In genomic region chr3:36453213-36453612, GRCh38 we compare ENCODE assay signal across 6 cellular contexts.
DNase-seq lines count a peak whose midpoint lies in the region; ATAC-seq, FAIRE-seq and TF ChIP-seq lines count a peak whose summit lies in the region.
"Not testable (repeated sequence)": the region's sequence is repeated elsewhere in the genome, so short reads cannot be mapped to it uniquely, and the experiment has no call there.

No MANE protein-coding gene starts in this region.

- H3K36me3 Mint-ChIP-seq in CD4-positive, alpha-beta T cell (ENCODE audit: low read depth); activated CD4-positive, alpha-beta T cell treated with anti-CD3 and anti-CD28 coated beads for 36 hours (ENCODE audit: low read depth): not testable (repeated sequence)

- not testable (repeated sequence) for H3K27ac ChIP-seq in CD4-positive, alpha-beta T cell (ENCODE audit: low read depth, low read length); K562 (ENCODE audit: extremely low read depth, low read depth, low read length); kidney (ENCODE audit: low read depth in 2 of 2, low read length in 2 of 2); lower lobe of right lung; testis

- not testable (repeated sequence) for TF ChIP-seq CTCF in CD4-positive, alpha-beta T cell (IDR thresholded peaks at IDR 0.05); K562 (IDR thresholded peaks at IDR 0.05 in 2 of 3, conservative IDR thresholded peaks at IDR 0.05 in 1 of 3; ENCODE audit: insufficient read depth in 2 of 3, low read depth in 1 of 3, low read length in 3 of 3); kidney (IDR thresholded peaks at IDR 0.05; ENCODE audit: borderline replicate concordance, extremely low read depth, insufficient read depth); lower lobe of right lung (IDR thresholded peaks at IDR 0.05); testis (IDR thresholded peaks at IDR 0.05)

- not testable (repeated sequence) for H3K9me3 Mint-ChIP-seq in CD4-positive, alpha-beta T cell; activated CD4-positive, alpha-beta T cell treated with anti-CD3 and anti-CD28 coated beads for 36 hours (ENCODE audit: low read depth)

- H3K9me1 ChIP-seq in K562 (ENCODE audit: control insufficient read depth, insufficient read depth, low read length) = not testable (repeated sequence)

- intact Hi-C loops in CD4-positive, alpha-beta T cell (cut with DNase I, micrococcal nuclease); activated CD4-positive, alpha-beta T cell treated with anti-CD3 and anti-CD28 coated beads for 36 hours (cut with DNase I, micrococcal nuclease); K562 (cut with micrococcal nuclease); kidney (cut with DNase I); lower lobe of right lung (cut with DNase I); testis (cut with DNase I; ENCODE audit: low total_unique reads): not testable (repeated sequence)

- H3K27me3 ChIP-seq in CD4-positive, alpha-beta T cell (ENCODE audit: control insufficient read depth, insufficient read depth, low read length); K562 (ENCODE audit: control insufficient read depth in 2 of 2, insufficient read depth in 2 of 2, low read length in 2 of 2); lower lobe of right lung (ENCODE audit: low read depth); testis: not testable (repeated sequence)

- TF ChIP-seq RAD21 in K562 (CRISPR knock-in tag; conservative IDR thresholded peaks at IDR 0.05 in 1 of 2, IDR thresholded peaks at IDR 0.05 in 1 of 2) = not testable (repeated sequence)

- H3K27ac Mint-ChIP-seq in CD4-positive, alpha-beta T cell; activated CD4-positive, alpha-beta T cell treated with anti-CD3 and anti-CD28 coated beads for 36 hours: not testable (repeated sequence)

- not testable (repeated sequence) for H4K20me1 ChIP-seq in K562 (replicated peaks; ENCODE audit: control insufficient read depth, insufficient read depth, low read length)

- not testable (repeated sequence) for H3K79me2 ChIP-seq in K562 (ENCODE audit: control insufficient read depth, insufficient read depth, low read length)

- DNase-seq in CD4-positive, alpha-beta T cell = not testable (repeated sequence)
- peak; percentile 36 for DNase-seq in activated CD4-positive, alpha-beta T cell treated with anti-CD3 and anti-CD28 coated beads for 36 hours
- peak in 1 of 4 experiments; percentile 24 for DNase-seq in K562 (ENCODE audit: extremely low read depth in 1 of 4, low spot score in 3 of 4)
- DNase-seq in kidney = peak; percentile 66
- peak; percentile 48 for DNase-seq in lower lobe of right lung
- peak; percentile 42 for DNase-seq in testis

- CTCF ChIA-PET in CD4-positive, alpha-beta T cell (lab: Charles Lee); activated CD4-positive, alpha-beta T cell treated with anti-CD3 and anti-CD28 coated beads for 36 hours (lab: Charles Lee); K562 (lab: Yijun Ruan, JAX; ENCODE audit: low intra/inter-chr PET ratio): not testable (repeated sequence)

- H3K4me1 ChIP-seq in K562 (replicated peaks in 1 of 2; ENCODE audit: control insufficient read depth in 2 of 2, insufficient read depth in 2 of 2, low read length in 2 of 2); kidney (ENCODE audit: control insufficient read depth in 1 of 2, insufficient read depth in 1 of 2, low read depth in 1 of 2, low read length in 2 of 2); lower lobe of right lung; testis: not testable (repeated sequence)

- H3K27me3 Mint-ChIP-seq in CD4-positive, alpha-beta T cell; activated CD4-positive, alpha-beta T cell treated with anti-CD3 and anti-CD28 coated beads for 36 hours: not testable (repeated sequence)

- ATAC-seq in CD4-positive, alpha-beta T cell (ENCODE audit: poor library complexity); activated CD4-positive, alpha-beta T cell treated with anti-CD3 and anti-CD28 coated beads for 36 hours; lower lobe of right lung: not testable (repeated sequence)
- ATAC-seq in K562 = peak; percentile 40; the same call in 2 of the 3 replicates

- H3K4me3 Mint-ChIP-seq in CD4-positive, alpha-beta T cell = peak overlapping the region; percentile 86
- peak overlapping the region; percentile 9 for H3K4me3 Mint-ChIP-seq in activated CD4-positive, alpha-beta T cell treated with anti-CD3 and anti-CD28 coated beads for 36 hours

- WGBS in K562 (ENCODE audit: insufficient coverage, low coverage, missing lambda C conversion rate) = under 1% methylated on average over 17 of the region's 30 CpGs
- WGBS in testis, 2 donors = 58 to 86% methylated on average over 4 to 9 of the region's 30 CpGs

- POLR2A ChIA-PET in CD4-positive, alpha-beta T cell (lab: Charles Lee); activated CD4-positive, alpha-beta T cell treated with anti-CD3 and anti-CD28 coated beads for 36 hours (lab: Charles Lee); K562 (lab: Yijun Ruan, JAX): not testable (repeated sequence)

- not testable (repeated sequence) for FAIRE-seq in K562 (lab: Jason Lieb, UNC); kidney (lab: Jason Lieb, UNC)

- in situ Hi-C loops in K562 (cut with MboI) = not testable (repeated sequence)

- not testable (repeated sequence) for H3K9me3 ChIP-seq in CD4-positive, alpha-beta T cell (ENCODE audit: control insufficient read depth, low read length); K562 (replicated peaks; ENCODE audit: control insufficient read depth, insufficient read depth, low read depth, low read length); kidney (ENCODE audit: control insufficient read depth in 1 of 2, low read length in 2 of 2); lower lobe of right lung; testis

- not testable (repeated sequence) for TF ChIP-seq EP300 in K562 (IDR thresholded peaks at IDR 0.05; ENCODE audit: low read length)

- not testable (repeated sequence) for H3K36me3 ChIP-seq in K562 (ENCODE audit: control insufficient read depth, insufficient read depth, low read length); kidney (ENCODE audit: control insufficient read depth in 1 of 2, insufficient read depth in 2 of 2, low read length in 2 of 2); lower lobe of right lung; testis (ENCODE audit: low read depth, missing control alignments)

- not testable (repeated sequence) for H3K4me1 Mint-ChIP-seq in CD4-positive, alpha-beta T cell (ENCODE audit: low read depth); activated CD4-positive, alpha-beta T cell treated with anti-CD3 and anti-CD28 coated beads for 36 hours

- peak overlapping the region; percentile 57; the same call in 1 of the 2 replicates for H2AFZ ChIP-seq in K562 (ENCODE audit: low read depth, low read length)

- not testable (repeated sequence) for H3K9ac ChIP-seq in K562 (ENCODE audit: insufficient read depth in 1 of 2, low read depth in 2 of 2, low read length in 2 of 2); kidney (ENCODE audit: low read length in 2 of 2)

- not testable (repeated sequence) for TF ChIP-seq POLR2A in K562 (conservative IDR thresholded peaks at IDR 0.05); testis (IDR thresholded peaks at IDR 0.05)

- H3K4me3 ChIP-seq in K562 = peak overlapping the region; percentile 13; the same call in 1 of the 2 replicates
- H3K4me3 ChIP-seq in kidney (ENCODE audit: low read length in 2 of 2); lower lobe of right lung: not testable (repeated sequence)
- peak overlapping the region; percentile 32 to 47 for H3K4me3 ChIP-seq in testis

- H3K4me2 ChIP-seq in K562 (ENCODE audit: insufficient read depth, low read length) = not testable (repeated sequence)

- not testable (repeated sequence) for BruUV-seq in K562 (replicated peaks; lab: Mats Ljungman, UMichigan)

TF ChIP-seq in K562, 482 proteins besides CTCF, POLR2A, EP300 and RAD21:
- peak; percentile 54 to 67; a peak in 3 of 4 replicates for TF ChIP-seq NRF1 (conservative IDR thresholded peaks at IDR 0.05 in 1 of 2, IDR thresholded peaks at IDR 0.05 in 1 of 2)
- peak in 1 of 2 experiments; percentile 60; a peak in 2 of 4 replicates for TF ChIP-seq MAZ (CRISPR knock-in tag; conservative IDR thresholded peaks at IDR 0.05 in 1 of 2, IDR thresholded peaks at IDR 0.05 in 1 of 2)
- 0 out of 2 replicates have a peak, but pooled peaks have one; percentile 30 for TF ChIP-seq E2F3 (CRISPR knock-in tag; IDR thresholded peaks at IDR 0.05)
- peak; percentile 66; the same call in 1 of the 2 replicates for TF ChIP-seq EGR1 (conservative IDR thresholded peaks at IDR 0.05)
- peak; percentile 27; the same call in 1 of the 2 replicates for TF ChIP-seq RBFOX2 (IDR thresholded peaks at IDR 0.05; ENCODE audit: low read depth, low read length)
- 0 out of 2 replicates have a peak, but pooled peaks have one; percentile 19 for TF ChIP-seq GABPA (tag; conservative IDR thresholded peaks at IDR 0.05; ENCODE audit: low read depth)
- TF ChIP-seq E2F6 (IDR thresholded peaks at IDR 0.05; ENCODE audit: borderline replicate concordance in 1 of 2, extremely low read depth in 1 of 2, insufficient read depth in 1 of 2, insufficient read length in 1 of 2, low read depth in 1 of 2, low read length in 1 of 2, poor library complexity in 1 of 2, severe bottlenecking in 1 of 2) = peak in 1 of 2 experiments; percentile 56
